Comparison of ENCODE assay signal across 8 cellular contexts in genomic region chr1:202710070-202711025, GRCh38. TPM values are rescaled to one million over a fixed set of nuclear protein-coding genes. Genes with fewer than 3 reads are reported as not detected.
DNase-seq lines count a peak whose midpoint lies in the region; ATAC-seq lines count a peak whose summit lies in the region.

Gene SYT2 (minus strand): TSS chr1:202710454. CDS start chr1:202605772, 104,682 bp downstream.

- ATAC-seq in esophagus mucosa (no peak), HG03097 (IDR thresholded peaks at IDR 0.05; ENCODE audit: low FRiP score, unreplicated experiment) (no peak)

- 2% methylated on average over 60 of the region's 63 CpGs for WGBS in HUES64

- H3K4me3 ChIP-seq in HUES64 (ENCODE audit: low read length) (peak within 1 kb of the TSS; percentile 64), iPS-20b (ENCODE audit: low read length) (peak within 1 kb of the TSS; percentile 78)

- peaks cover 27% of the 10 kb centered on the region for H3K4me1 ChIP-seq in HUES64 (ENCODE audit: insufficient read depth, low read length)
- peaks cover 23% of the 10 kb centered on the region for H3K4me1 ChIP-seq in iPS-20b (ENCODE audit: insufficient read depth, low read length)

- H3K27me3 ChIP-seq in HUES64 (ENCODE audit: insufficient read depth, low read length) (peaks cover 44% of the 10 kb centered on the region), iPS-20b (ENCODE audit: insufficient read depth, low read length) (peaks cover 71% of the 10 kb centered on the region)

- H3K9me3 ChIP-seq in HUES64 (ENCODE audit: insufficient read depth, low read depth, low read length) (no peaks in the 10 kb centered on the region), iPS-20b (ENCODE audit: insufficient read depth, low read depth, low read length) (no peaks in the 10 kb centered on the region)

- no peaks in the 10 kb centered on the region for H3K36me3 ChIP-seq in HUES64 (ENCODE audit: insufficient read depth, low read length)
- H3K36me3 ChIP-seq in iPS-20b (ENCODE audit: insufficient read depth, low read depth, low read length), result no peaks in the 10 kb centered on the region

- H3K27ac ChIP-seq in HUES64 (ENCODE audit: low read depth, low read length) (no peak within 1 kb of the TSS; the same call in 1 of the 2 replicates), iPS-20b (ENCODE audit: low read length) (no peak within 1 kb of the TSS)

- DNase-seq in AG08396 (ENCODE audit: low spot score) (peak; percentile 56), A172 (ENCODE audit: low spot score) (no peak)
- DNase-seq in activated naive CD4-positive, alpha-beta T cell treated with anti-CD3 and anti-CD28 coated beads, Interleukin-2, amount 50 U/mL, for 16 hours, result peak; percentile 22
- peak; percentile 37 for DNase-seq in stimulated activated CD8-positive, alpha-beta memory T cell treated with anti-CD3 and anti-CD28 coated beads, Interleukin-4, amount 100 ng/mL, for 48 hours

- H3K9ac ChIP-seq in HUES64 (ENCODE audit: low read depth, low read length) (peak within 1 kb of the TSS; percentile 48), iPS-20b (ENCODE audit: low read depth, low read length) (peak within 1 kb of the TSS; percentile 73; the same call in 1 of the 2 replicates)

RNA-seq across cellular contexts. Expression of gene SYT2, which starts in this region (rescaled TPM):
- polyA plus RNA-seq in HUES64 (2013, experiment 1 of 2), result 4.9 TPM
- polyA plus RNA-seq in HUES64 (2013, experiment 2 of 2), result 5.4 TPM
- not detected in 2 replicates for total RNA-seq in A172 (2014; rRNA removed; shearing (Covaris generic))
- total RNA-seq in esophagus mucosa, result not detected
